ENCODE assay signal across 10 cellular contexts in the genomic region with DNA sequence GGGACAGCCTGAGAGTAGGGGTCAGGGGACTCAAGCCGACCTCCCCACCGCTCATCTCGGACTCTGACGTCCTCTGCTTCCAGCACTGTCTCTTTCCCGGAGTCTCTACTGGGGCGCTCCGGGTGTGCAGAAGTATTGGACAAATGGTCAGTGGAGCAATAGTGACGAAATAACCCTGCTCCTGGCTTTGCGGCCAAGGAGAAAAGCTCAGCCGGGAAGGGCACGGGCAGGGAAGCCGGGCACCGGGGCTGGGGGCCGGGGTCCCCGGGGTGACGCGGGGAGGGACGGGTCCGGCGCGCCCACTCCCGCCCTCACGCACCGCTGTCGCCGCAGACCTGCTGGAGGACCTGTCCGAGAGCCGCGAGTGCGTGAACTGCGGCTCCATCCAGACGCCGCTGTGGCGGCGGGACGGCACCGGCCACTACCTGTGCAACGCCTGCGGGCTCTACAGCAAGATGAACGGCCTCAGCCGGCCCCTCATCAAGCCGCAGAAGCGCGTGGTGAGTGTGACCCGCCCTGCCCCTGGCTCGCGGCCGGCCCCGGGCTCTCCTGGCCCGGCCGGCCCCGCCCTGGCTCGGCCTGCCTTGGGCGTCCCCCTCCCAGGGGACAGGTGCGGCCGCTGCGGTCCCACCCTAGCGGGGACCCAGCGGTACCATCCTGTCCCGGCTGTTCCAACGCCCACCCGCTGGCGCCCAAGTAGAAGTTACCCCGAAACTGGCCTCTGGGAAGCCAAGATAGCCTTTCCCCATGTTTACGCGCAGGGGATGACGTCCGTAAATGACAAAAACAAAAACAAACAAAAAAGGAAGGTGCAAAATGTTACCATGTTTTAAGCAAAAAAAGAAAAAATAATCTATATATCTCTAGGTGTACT. TPM values are rescaled to one million over a fixed set of nuclear protein-coding genes. Genes with fewer than 3 reads are reported as not detected.
A peak's percentile ranks its signal among the peaks of the same experiment; 100 is the strongest.
DNase-seq lines count a peak whose midpoint lies in the region; ATAC-seq and TF ChIP-seq lines count a peak whose summit lies in the region.
"Had no signal": no experiment of that assay in that cellular context is flagged by ENCODE, and none has a peak within 500 bp of the region (broad histone marks: within the 10 kb centered on the region; RNA-seq: fewer than 3 reads in every experiment).

No MANE protein-coding gene starts in this region.

- peak overlapping the region; percentile 89 for H3K56ac ChIP-seq in mesendoderm (ENCODE audit: low read length)

- no CpG with 5 or more reads among the region's 68 CpGs for WGBS in mesendoderm (ENCODE audit: extremely low coverage, insufficient coverage, low lambda C conversion rate)
- 33 to 62% methylated on average over 22 to 62 of the region's 68 CpGs for WGBS in testis, 2 donors

- peak; percentile 69; the same call in 1 of the 2 replicates for ATAC-seq in Panc1
- no peak for ATAC-seq in left lobe of liver
- ATAC-seq: GM12878 had no signal

- H3K9me3 ChIP-seq in Panc1 (ENCODE audit: control insufficient read depth, insufficient read depth, low read depth, low read length) (no peaks in the 10 kb centered on the region), testis (no peaks in the 10 kb centered on the region)

- no peaks in the 10 kb centered on the region for H3K79me1 ChIP-seq in mesendoderm (ENCODE audit: low read length)

- intact Hi-C loops in Panc1 (cut with micrococcal nuclease; ENCODE audit: unreplicated experiment) (loop anchor here (10.0 kb wide), 1 partner anchor 168 kb away; no protein-coding TSS in a partner anchor), testis (cut with DNase I; ENCODE audit: low total_unique reads) (loop anchor here (10.0 kb wide), 1 partner anchor 182 kb away; no protein-coding TSS in a partner anchor)

- peaks cover 71% of the 10 kb centered on the region for H3K79me2 ChIP-seq in mesendoderm (ENCODE audit: control insufficient read depth, insufficient read depth, low read length)

- H2BK15ac ChIP-seq in mesendoderm (replicated peaks; ENCODE audit: low read depth): no peak overlapping the region

- no TSS peak for BruUV-seq in Panc1 (replicated peaks; lab: Mats Ljungman, UMichigan)

- H3K27me3 ChIP-seq in Panc1 (ENCODE audit: control insufficient read depth, insufficient read depth, low read length) (peaks cover 45% of the 10 kb centered on the region), mesendoderm (ENCODE audit: insufficient read depth, low read length, poor library complexity) (peaks cover 25% of the 10 kb centered on the region), testis (no peaks in the 10 kb centered on the region)

- peak overlapping the region; percentile 26 for H3K4ac ChIP-seq in mesendoderm (ENCODE audit: low read depth, low read length)

- no peak for TF ChIP-seq POLR2A in testis (IDR thresholded peaks at IDR 0.05)

- DNase-seq in Panc1 (ENCODE audit: low read depth, low spot score) (no peak), fibroblast of pulmonary artery (ENCODE audit: low read depth) (peak; percentile 69), mesendoderm (no peak), testis (no peak), foreskin melanocyte (no peak), SKM-1 treated with dmso at 0.1 percent for 144 hours (lab: John Stamatoyannopoulos, UW; ENCODE audit: unreplicated experiment) (no peak), left lobe of liver (ENCODE audit: low spot score) (no peak), GM19240 (ENCODE audit: insufficient read length, low spot score) (no peak)

- no peak overlapping the region for H2AK5ac ChIP-seq in mesendoderm (ENCODE audit: low read length)

- no peak for TF ChIP-seq CTCF in Panc1 (IDR thresholded peaks at IDR 0.05)
- no peak for TF ChIP-seq CTCF in fibroblast of pulmonary artery (IDR thresholded peaks at IDR 0.05; ENCODE audit: low read length, missing control alignments)
- TF ChIP-seq CTCF in testis (IDR thresholded peaks at IDR 0.05): no peak

- H4K8ac ChIP-seq in mesendoderm (ENCODE audit: low read depth, low read length): no peak overlapping the region

- H3K4me2 ChIP-seq in mesendoderm (ENCODE audit: low read length): peak overlapping the region; percentile 59

- H3K4me3 ChIP-seq in Panc1 (ENCODE audit: low read depth in 2 of 2, low read length in 2 of 2) (peak overlapping the region; percentile 22 to 32), fibroblast of pulmonary artery (replicated peaks; ENCODE audit: low read depth, low read length) (peak overlapping the region; percentile 70), mesendoderm (ENCODE audit: low read length) (peak overlapping the region; percentile 85), testis (peak overlapping the region; percentile 19 to 43)
- H3K4me3 ChIP-seq: GM12878 had no signal

- in situ Hi-C loops in Panc1 (cut with HindIII; ENCODE audit: low pct_unique_long_range_greater_than_20kb, low sequenced_read_pairs): no loop called here

- H3K27ac ChIP-seq in Panc1 (ENCODE audit: low read length) (no peak overlapping the region), mesendoderm (ENCODE audit: low read depth, low read length) (peak overlapping the region; percentile 71), testis (peak overlapping the region; percentile 43 to 57)

- peak overlapping the region; percentile 89 for H3K18ac ChIP-seq in mesendoderm (ENCODE audit: low read length)

- H4K5ac ChIP-seq in mesendoderm (ENCODE audit: low read length): no peak overlapping the region

- H3K23ac ChIP-seq in mesendoderm (ENCODE audit: low read length): no peak overlapping the region

- peak overlapping the region; percentile 67 for H2BK120ac ChIP-seq in mesendoderm (ENCODE audit: low read depth, low read length)

- H3K4me1 ChIP-seq in Panc1 (ENCODE audit: control insufficient read depth, insufficient read depth, low read length) (peaks cover 4% of the 10 kb centered on the region; the same call in 1 of the 2 replicates), mesendoderm (ENCODE audit: control insufficient read depth, low read depth, low read length) (peaks cover 3% of the 10 kb centered on the region), testis (no peaks in the 10 kb centered on the region)

- no peaks in the 10 kb centered on the region for H3K36me3 ChIP-seq in Panc1 (ENCODE audit: control insufficient read depth, insufficient read depth, low read length)
- peaks cover 37% of the 10 kb centered on the region for H3K36me3 ChIP-seq in mesendoderm (ENCODE audit: control insufficient read depth, insufficient read depth, low read length)
- no peaks in the 10 kb centered on the region for H3K36me3 ChIP-seq in testis (ENCODE audit: low read depth, missing control alignments)

- H2BK5ac ChIP-seq in mesendoderm (ENCODE audit: low read length): no peak overlapping the region

- peak overlapping the region; percentile 91 for H3K9ac ChIP-seq in mesendoderm (ENCODE audit: low read length)

- CTCF ChIA-PET in Panc1 (lab: Charles Lee): no interaction called here

- POLR2A ChIA-PET in Panc1 (lab: Charles Lee): no interaction called here

RNA-seq across cellular contexts. Expression of gene GATA6, which starts 7.5 kb away (rescaled TPM):
- 0.51 TPM for total RNA-seq in Panc1 (2021; ENCODE audit: unreplicated experiment)
- 0.18 TPM for polyA plus RNA-seq in Panc1 (2012; ENCODE audit: insufficient read length)
- 31.4 TPM for polyA plus RNA-seq in mesendoderm (2013, experiment 1 of 2)
- polyA plus RNA-seq in mesendoderm (2013, experiment 2 of 2): 28.4 TPM
- 10 to 100 TPM; 50.5 to 54.6 TPM for total RNA-seq in testis
- polyA plus RNA-seq in testis (ENCODE audit: insufficient read depth, low read depth, low replicate concordance): 13.8 TPM
- 11.7 TPM for total RNA-seq in left lobe of liver
- total RNA-seq: activated T-helper 2 cell treated with anti-CD3 and anti-CD28 coated beads, Interferon-gamma antibody, Interleukin-2, Interleukin-4, amounts not matched to agents 10 μg/mL and 5 μg/mL and 100 μg/mL, durations not matched to agents 14 hours and 24 hours and 36 hours had no signal

Comparison
In these comparisons a context has a peak if more than half of its experiments do, and no peak if none do; other contexts are left out.
1. H3K4me3 ChIP-seq: peak in every context shown above with its lines; median percentile 85 in mesendoderm; 70 in fibroblast of pulmonary artery; 31 in testis; 27 in Panc1.